ENCODE assay signal across 14 cellular contexts in the genomic region with DNA sequence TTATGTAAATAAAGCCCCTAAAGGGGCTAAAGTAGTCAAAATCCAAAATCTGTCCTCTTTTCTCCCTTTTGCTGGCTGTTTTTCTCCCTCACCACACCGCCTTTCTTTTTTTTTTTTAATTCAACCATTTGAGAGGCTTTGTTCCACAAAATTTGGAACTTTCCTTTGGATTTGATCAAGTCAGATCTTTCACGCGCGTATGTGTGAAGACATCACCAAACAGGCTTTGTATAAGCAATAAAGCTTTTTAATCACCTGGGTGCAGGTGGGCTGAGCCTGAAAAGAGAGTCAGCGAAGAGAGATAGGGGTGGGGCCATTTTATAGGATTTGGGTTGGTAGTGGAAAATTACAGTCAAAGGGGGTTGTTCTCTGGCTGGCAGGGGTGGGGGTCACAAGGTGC. TPM values are rescaled to one million over a fixed set of nuclear protein-coding genes. Genes with fewer than 3 reads are reported as not detected.
DNase-seq lines count a peak whose midpoint lies in the region; TF ChIP-seq lines count a peak whose summit lies in the region.
"Had no signal": no experiment of that assay in that cellular context is flagged by ENCODE, and none has a peak within 500 bp of the region (broad histone marks: within the 10 kb centered on the region; RNA-seq: fewer than 3 reads in every experiment).

No MANE protein-coding gene starts in this region.

- POLR2A ChIA-PET in HEK293 (lab: Yijun Ruan, JAX) = interaction anchor here (1.0 kb wide), 1 partner anchor 18 kb away, joined by 11 read pairs; no protein-coding TSS in a partner anchor

- H3K27ac ChIP-seq in HEK293 (ENCODE audit: extremely low read depth, low read depth, low read length) (no peak overlapping the region), neural progenitor cell (no peak overlapping the region), uterus (no peak overlapping the region)

- H3K27me3 ChIP-seq in NT2/D1 (ENCODE audit: insufficient read depth, insufficient read length) (no peaks in the 10 kb centered on the region), neural progenitor cell (no peaks in the 10 kb centered on the region), uterus (no peaks in the 10 kb centered on the region)

- H3K36me3 ChIP-seq in HEK293 (ENCODE audit: control insufficient read depth in 2 of 2, insufficient read depth in 1 of 2, low read length in 2 of 2) = no peaks in the 10 kb centered on the region
- H3K36me3 ChIP-seq in NT2/D1 (ENCODE audit: insufficient read depth, insufficient read length, low read length) = peaks cover 11% of the 10 kb centered on the region
- H3K36me3 ChIP-seq in neural progenitor cell = no peaks in the 10 kb centered on the region
- H3K36me3 ChIP-seq in uterus = no peaks in the 10 kb centered on the region

- peaks cover 3% of the 10 kb centered on the region for H3F3A ChIP-seq in neural progenitor cell (ENCODE audit: low read depth)

- H3K4me3 Mint-ChIP-seq in glutamatergic neuron (ENCODE audit: unreplicated experiment) = peak overlapping the region; percentile 48
- H3K4me3 Mint-ChIP-seq in neural progenitor cell = no peak overlapping the region
- H3K4me3 Mint-ChIP-seq: CD14-positive monocyte had no signal

- peak overlapping the region; percentile 54 for H3K4me2 ChIP-seq in neural progenitor cell

- no peaks in the 10 kb centered on the region for H3K36me3 Mint-ChIP-seq in glutamatergic neuron (ENCODE audit: unreplicated experiment)
- no peaks in the 10 kb centered on the region for H3K36me3 Mint-ChIP-seq in neural progenitor cell
- H3K36me3 Mint-ChIP-seq: CD14-positive monocyte had no signal

- no peaks in the 10 kb centered on the region for H4K20me1 ChIP-seq in neural progenitor cell (ENCODE audit: low read depth)

- no peak for TF ChIP-seq POLR2A in uterus (IDR thresholded peaks at IDR 0.05)

- DNase-seq in NT2/D1 (ENCODE audit: low read depth, low spot score) (no peak), glutamatergic neuron (no peak), neural progenitor cell (ENCODE audit: low spot score) (no peak), uterus (no peak), HuH-7.5 (ENCODE audit: low spot score) (no peak)
- DNase-seq in stimulated activated CD4-positive, alpha-beta T cell treated with anti-CD3 and anti-CD28 coated beads, Interleukin-2, amount 100 ng/mL, for 48 hours = no peak
- DNase-seq: COR-L47, NCI-H1417, NCI-H1930, NCI-H446, NCI-H69 had no signal

- H3K4me3 ChIP-seq in HEK293 (ENCODE audit: low read depth, low read length) = no peak overlapping the region
- no peak overlapping the region for H3K4me3 ChIP-seq in NT2/D1 (ENCODE audit: insufficient read length, low read depth)
- no peak overlapping the region for H3K4me3 ChIP-seq in neural progenitor cell
- no peak overlapping the region for H3K4me3 ChIP-seq in uterus

- H3K4me1 Mint-ChIP-seq in glutamatergic neuron (ENCODE audit: low read depth, unreplicated experiment) (peaks cover 3% of the 10 kb centered on the region), neural progenitor cell (peaks cover 18% of the 10 kb centered on the region)

- intact Hi-C loops in uterus (cut with DNase I; ENCODE audit: low total_unique reads) = no loop called here

- H3K27me3 Mint-ChIP-seq in glutamatergic neuron (ENCODE audit: unreplicated experiment) = peaks cover 2% of the 10 kb centered on the region
- peaks cover 8% of the 10 kb centered on the region for H3K27me3 Mint-ChIP-seq in neural progenitor cell (ENCODE audit: insufficient read depth, low read depth)

- CTCF ChIA-PET in HEK293 (lab: Yijun Ruan, JAX) = no interaction called here

- H3K9me3 ChIP-seq in HEK293 (ENCODE audit: control insufficient read depth, insufficient read depth, low read depth, low read length) = no peaks in the 10 kb centered on the region
- H3K9me3 ChIP-seq in NT2/D1 (ENCODE audit: insufficient read depth, low read length) = peaks cover 44% of the 10 kb centered on the region
- H3K9me3 ChIP-seq in neural progenitor cell (ENCODE audit: low read depth) = no peaks in the 10 kb centered on the region
- no peaks in the 10 kb centered on the region for H3K9me3 ChIP-seq in uterus

- H3K27ac Mint-ChIP-seq in glutamatergic neuron (ENCODE audit: unreplicated experiment) (no peak overlapping the region), neural progenitor cell (no peak overlapping the region)
- H3K27ac Mint-ChIP-seq: CD14-positive monocyte had no signal

- H3K4me1 ChIP-seq in HEK293 (ENCODE audit: control insufficient read depth, insufficient read depth, low read length) (no peaks in the 10 kb centered on the region), NT2/D1 (ENCODE audit: insufficient read depth, insufficient read length) (peaks cover 7% of the 10 kb centered on the region), neural progenitor cell (peaks cover 27% of the 10 kb centered on the region), uterus (no peaks in the 10 kb centered on the region)

- H3K9me3 Mint-ChIP-seq in glutamatergic neuron (ENCODE audit: unreplicated experiment) (peaks cover 7% of the 10 kb centered on the region), neural progenitor cell (no peaks in the 10 kb centered on the region)
- H3K9me3 Mint-ChIP-seq: CD14-positive monocyte had no signal

- TF ChIP-seq CTCF in HEK293 (tag by site-specific recombination; IDR thresholded peaks at IDR 0.05) (no peak), glutamatergic neuron (IDR thresholded peaks at IDR 0.05; ENCODE audit: partially characterized antibody, unreplicated experiment) (no peak), neural progenitor cell (IDR thresholded peaks at IDR 0.05) (no peak), uterus (IDR thresholded peaks at IDR 0.05) (no peak)

- H2AFZ ChIP-seq in neural progenitor cell (replicated peaks) = peak overlapping the region; percentile 68

- no peaks in the 10 kb centered on the region for H3K79me2 ChIP-seq in neural progenitor cell (ENCODE audit: low read depth)

- peak overlapping the region; percentile 1 for H3K9ac ChIP-seq in NT2/D1 (ENCODE audit: insufficient read length, low read depth)
- no peak overlapping the region for H3K9ac ChIP-seq in neural progenitor cell

TF ChIP-seq in HEK293, 187 proteins besides CTCF, POLR2A, EP300 and RAD21:
- TF ChIP-seq ZNF623 (tag by site-specific recombination; IDR thresholded peaks at IDR 0.05) (no peak), BCL11B (tag by site-specific recombination; IDR thresholded peaks at IDR 0.05; ENCODE audit: low read depth) (no peak), ZNF677 (tag by site-specific recombination; IDR thresholded peaks at IDR 0.05) (no peak), YY2 (tag by site-specific recombination; IDR thresholded peaks at IDR 0.05) (no peak), YY1 (tag by site-specific recombination; IDR thresholded peaks at IDR 0.05) (no peak), GLIS1 (tag by site-specific recombination; IDR thresholded peaks at IDR 0.05) (peak; percentile 58; the same call in 1 of the 2 replicates)
- TF ChIP-seq, protein P1, sequence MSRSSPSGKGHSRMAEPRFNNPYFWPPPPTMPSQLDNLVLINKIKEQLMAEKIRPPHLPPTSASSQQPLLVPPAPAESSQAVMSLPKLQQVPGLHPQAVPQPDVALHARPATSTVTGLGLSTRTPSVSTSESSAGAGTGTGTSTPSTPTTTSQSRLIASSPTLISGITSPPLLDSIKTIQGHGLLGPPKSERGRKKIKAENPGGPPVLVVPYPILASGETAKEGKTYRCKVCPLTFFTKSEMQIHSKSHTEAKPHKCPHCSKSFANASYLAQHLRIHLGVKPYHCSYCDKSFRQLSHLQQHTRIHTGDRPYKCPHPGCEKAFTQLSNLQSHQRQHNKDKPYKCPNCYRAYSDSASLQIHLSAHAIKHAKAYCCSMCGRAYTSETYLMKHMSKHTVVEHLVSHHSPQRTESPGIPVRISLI (tag by site-specific recombination; IDR thresholded peaks at IDR 0.05) = no peak
- TF ChIP-seq, protein P2, sequence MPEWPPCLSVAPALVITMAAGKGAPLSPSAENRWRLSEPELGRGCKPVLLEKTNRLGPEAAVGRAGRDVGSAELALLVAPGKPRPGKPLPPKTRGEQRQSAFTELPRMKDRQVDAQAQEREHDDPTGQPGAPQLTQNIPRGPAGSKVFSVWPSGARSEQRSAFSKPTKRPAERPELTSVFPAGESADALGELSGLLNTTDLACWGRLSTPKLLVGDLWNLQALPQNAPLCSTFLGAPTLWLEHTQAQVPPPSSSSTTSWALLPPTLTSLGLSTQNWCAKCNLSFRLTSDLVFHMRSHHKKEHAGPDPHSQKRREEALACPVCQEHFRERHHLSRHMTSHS (tag by site-specific recombination; IDR thresholded peaks at IDR 0.05) = no peak
TF ChIP-seq in HEK293: peak in this region for 1.

RNA-seq across cellular contexts. Expression of a gene that starts 5.3 kb away (rescaled TPM):
- total RNA-seq in glutamatergic neuron (ENCODE audit: unreplicated experiment) (2.3 TPM), neural progenitor cell (ENCODE audit: low replicate concordance) (0.64 and 2.4 TPM in 2 replicates), uterus (1 to 10 TPM in 1 of 4 donors, under 1 TPM in 1, not detected in 2; 0.46 to 1.4 TPM)
- total RNA-seq: Right ventricle myocardium inferior had no signal

RNA-seq across cellular contexts. Expression of a gene that starts 18.5 kb away (rescaled TPM):
- total RNA-seq in glutamatergic neuron (ENCODE audit: unreplicated experiment) (7.5 TPM), neural progenitor cell (ENCODE audit: low replicate concordance) (6.1 and 10.7 TPM in 2 replicates), uterus (10 to 100 TPM; 10.3 to 21.8 (median 14.4) TPM)

RNA-seq across cellular contexts. Expression of a gene that starts 18.8 kb away (rescaled TPM):
- total RNA-seq in glutamatergic neuron (ENCODE audit: unreplicated experiment) = 33.7 TPM
- total RNA-seq in neural progenitor cell (ENCODE audit: low replicate concordance) = 48.2 and 89.7 TPM in 2 replicates
- 10 to 100 TPM; 12.6 to 49.2 (median 26.3) TPM for total RNA-seq in uterus
